In genomic region chr7:130831817-130832481, GRCh38 we compare ENCODE assay signal across 8 cellular contexts.
DNase-seq lines count a peak whose midpoint lies in the region; ATAC-seq and TF ChIP-seq lines count a peak whose summit lies in the region.

No MANE protein-coding gene starts in this region.

- peaks cover 7% of the 10 kb centered on the region; the same call in 1 of the 2 replicates for H3K9me3 ChIP-seq in SK-N-MC (ENCODE audit: low read depth, low read length)
- peaks cover 0 to 5% (median 0%) of the 10 kb centered on the region in 4 donors for H3K9me3 ChIP-seq in sigmoid colon

- peaks cover 6% of the 10 kb centered on the region for H3K9me3 Mint-ChIP-seq in activated T-helper 17 cell treated with anti-CD3 and anti-CD28 coated beads, Interleukin-2, amount 50 U/mL, for 72 hours

- no peak overlapping the region for H3K4me3 Mint-ChIP-seq in activated T-helper 17 cell treated with anti-CD3 and anti-CD28 coated beads, Interleukin-2, amount 50 U/mL, for 72 hours

- ATAC-seq in activated T-helper 17 cell treated with anti-CD3 and anti-CD28 coated beads, Interleukin-2, amount 50 U/mL, for 72 hours (replicated peaks): no peak
- ATAC-seq in GM19467 (IDR thresholded peaks at IDR 0.05; ENCODE audit: unreplicated experiment) (no peak), GM19397 (IDR thresholded peaks at IDR 0.05; ENCODE audit: unreplicated experiment) (no peak)

- H3K4me3 ChIP-seq in SK-N-MC (no peak overlapping the region), fibroblast of villous mesenchyme (ENCODE audit: low read depth, low read length) (no peak overlapping the region), sigmoid colon (no peak overlapping the region)

- H3K27ac Mint-ChIP-seq in activated T-helper 17 cell treated with anti-CD3 and anti-CD28 coated beads, Interleukin-2, amount 50 U/mL, for 72 hours: no peak overlapping the region

- WGBS in sigmoid colon, 2 donors: 49 to 52% methylated on average over 6 of the region's 6 CpGs

- H3K27me3 Mint-ChIP-seq in activated T-helper 17 cell treated with anti-CD3 and anti-CD28 coated beads, Interleukin-2, amount 50 U/mL, for 72 hours: peaks cover 17% of the 10 kb centered on the region

- H3K36me3 ChIP-seq in SK-N-MC (ENCODE audit: insufficient read depth, low read length) (no peaks in the 10 kb centered on the region; the same call in 1 of the 2 replicates), sigmoid colon (no peaks in the 10 kb centered on the region)

- TF ChIP-seq POLR2A in sigmoid colon (IDR thresholded peaks at IDR 0.05): no peak

- H3K36me3 Mint-ChIP-seq in activated T-helper 17 cell treated with anti-CD3 and anti-CD28 coated beads, Interleukin-2, amount 50 U/mL, for 72 hours (ENCODE audit: low read depth): no peaks in the 10 kb centered on the region

- peak overlapping the region; percentile 48 for H3K9ac ChIP-seq in SK-N-MC (ENCODE audit: insufficient read length)

- no peak overlapping the region for H3K27ac ChIP-seq in SK-N-MC
- H3K27ac ChIP-seq in sigmoid colon: no peak overlapping the region

- DNase-seq in D341Med (ENCODE audit: low spot score) (peak; percentile 51), HuH-7 (ENCODE audit: low spot score) (peak; percentile 41), SK-N-MC (ENCODE audit: low read depth, low spot score) (peak; percentile 37), fibroblast of villous mesenchyme (ENCODE audit: low read depth) (peak; percentile 64), sigmoid colon (no peak)

- TF ChIP-seq CTCF in fibroblast of villous mesenchyme (IDR thresholded peaks at IDR 0.05; ENCODE audit: insufficient read depth, low read depth, low read length) (peak; percentile 66), sigmoid colon (IDR thresholded peaks at IDR 0.05) (peak in 3 of 4 experiments; percentile 53 to 76 (median 54))

- intact Hi-C loops in sigmoid colon (cut with DNase I): loop anchor here (2.0 kb wide), 1 partner anchor 761 kb away; the partner anchor contains the start of gene KLHDC10

- no peak for TF ChIP-seq EP300 in sigmoid colon (IDR thresholded peaks at IDR 0.05)

- no peaks in the 10 kb centered on the region for H3K27me3 ChIP-seq in sigmoid colon

- no peaks in the 10 kb centered on the region for H3K4me1 Mint-ChIP-seq in activated T-helper 17 cell treated with anti-CD3 and anti-CD28 coated beads, Interleukin-2, amount 50 U/mL, for 72 hours

- H3K4me1 ChIP-seq in sigmoid colon: no peaks in the 10 kb centered on the region
